15 cellular contexts compared by ENCODE assay signal in genomic region chr2:174877796-174878195, GRCh38.
"Had no signal": no experiment of that assay in that cellular context is flagged by ENCODE, and none has a peak within 500 bp of the region (broad histone marks: within the 10 kb centered on the region; RNA-seq: fewer than 3 reads in every experiment).

No MANE protein-coding gene starts in this region.

- H3K36me3 ChIP-seq: sigmoid colon had no signal

- DNase-seq: activated CD4-positive, alpha-beta T cell treated with anti-CD3 and anti-CD28 coated beads, Interleukin-2, amount 50 U/mL, for 48 hours; activated CD8-positive, alpha-beta memory T cell treated with anti-CD3 and anti-CD28 coated beads, Interleukin-2, amount 10 ng/mL, durations not matched to agents 7 days and 5 days; activated naive CD4-positive, alpha-beta T cell treated with anti-CD3 and anti-CD28 coated beads for 36 hours; activated naive CD8-positive, alpha-beta T cell treated with anti-CD3 and anti-CD28 coated beads, Interleukin-2, amount 50 U/mL, for 24 hours; activated T-cell treated with anti-CD3 and anti-CD28 coated beads, Interleukin-2, amount 50 U/mL, for 1 hour; aorta; dorsolateral prefrontal cortex; islet precursor cell; naive B cell; sigmoid colon; stimulated activated CD4-positive, alpha-beta T cell treated with anti-CD3 and anti-CD28 coated beads, Interleukin-12 subunit alpha, Interleukin-12 subunit beta, amount 100 ng/mL, for 4 hours had no signal

- H2AFZ ChIP-seq: parathyroid adenoma had no signal

- H3K27me3 Mint-ChIP-seq: activated CD8-positive, alpha-beta memory T cell treated with anti-CD3 and anti-CD28 coated beads, Interleukin-2, amount 10 ng/mL, durations not matched to agents 7 days and 5 days; activated naive CD8-positive, alpha-beta T cell treated with anti-CD3 and anti-CD28 coated beads, Interleukin-2, amount 50 U/mL, for 24 hours; stimulated activated memory B cell treated with anti-CD40 and anti-IgM and Interleukin-4, amounts not matched to agents 10 μg/mL and 1 μg/mL and 100 μg/mL, for 72 hours had no signal

- H3K27ac Mint-ChIP-seq: activated CD8-positive, alpha-beta memory T cell treated with anti-CD3 and anti-CD28 coated beads, Interleukin-2, amount 10 ng/mL, durations not matched to agents 7 days and 5 days; activated naive CD4-positive, alpha-beta T cell treated with anti-CD3 and anti-CD28 coated beads for 36 hours; activated naive CD8-positive, alpha-beta T cell treated with anti-CD3 and anti-CD28 coated beads, Interleukin-2, amount 50 U/mL, for 24 hours; activated T-helper 2 cell treated with anti-CD3 and anti-CD28 coated beads, Interferon-gamma antibody, Interleukin-2, Interleukin-4, amounts not matched to agents 10 μg/mL and 5 μg/mL and 100 μg/mL, durations not matched to agents 14 hours and 24 hours and 36 hours; stimulated activated memory B cell treated with anti-CD40 and anti-IgM and Interleukin-4, amounts not matched to agents 10 μg/mL and 1 μg/mL and 100 μg/mL, for 72 hours had no signal

- H3K9me3 ChIP-seq: sigmoid colon had no signal

- H3K36me3 Mint-ChIP-seq: activated CD8-positive, alpha-beta memory T cell treated with anti-CD3 and anti-CD28 coated beads, Interleukin-2, amount 10 ng/mL, durations not matched to agents 7 days and 5 days; naive B cell; stimulated activated memory B cell treated with anti-CD40 and anti-IgM and Interleukin-4, amounts not matched to agents 10 μg/mL and 1 μg/mL and 100 μg/mL, for 72 hours had no signal

- H3K4me3 Mint-ChIP-seq: activated CD8-positive, alpha-beta memory T cell treated with anti-CD3 and anti-CD28 coated beads, Interleukin-2, amount 10 ng/mL, durations not matched to agents 7 days and 5 days; activated naive CD4-positive, alpha-beta T cell treated with anti-CD3 and anti-CD28 coated beads for 36 hours; activated naive CD8-positive, alpha-beta T cell treated with anti-CD3 and anti-CD28 coated beads, Interleukin-2, amount 50 U/mL, for 24 hours; naive B cell; stimulated activated memory B cell treated with anti-CD40 and anti-IgM and Interleukin-4, amounts not matched to agents 10 μg/mL and 1 μg/mL and 100 μg/mL, for 72 hours had no signal

- H3K27me3 ChIP-seq: dorsolateral prefrontal cortex, sigmoid colon had no signal

- H3K4me3 ChIP-seq: lung had no signal

- ATAC-seq: activated CD8-positive, alpha-beta memory T cell treated with anti-CD3 and anti-CD28 coated beads, Interleukin-2, amount 10 ng/mL, durations not matched to agents 7 days and 5 days; activated naive CD8-positive, alpha-beta T cell treated with anti-CD3 and anti-CD28 coated beads, Interleukin-2, amount 50 U/mL, for 24 hours; stimulated activated memory B cell treated with anti-CD40 and anti-IgM and Interleukin-4, amounts not matched to agents 10 μg/mL and 1 μg/mL and 100 μg/mL, for 72 hours had no signal

- H3K27ac ChIP-seq: parathyroid adenoma, sigmoid colon had no signal

- H3K4me1 Mint-ChIP-seq: activated CD8-positive, alpha-beta memory T cell treated with anti-CD3 and anti-CD28 coated beads, Interleukin-2, amount 10 ng/mL, durations not matched to agents 7 days and 5 days; activated naive CD8-positive, alpha-beta T cell treated with anti-CD3 and anti-CD28 coated beads, Interleukin-2, amount 50 U/mL, for 24 hours; naive B cell; stimulated activated memory B cell treated with anti-CD40 and anti-IgM and Interleukin-4, amounts not matched to agents 10 μg/mL and 1 μg/mL and 100 μg/mL, for 72 hours had no signal

- H3K9me3 Mint-ChIP-seq: activated naive CD4-positive, alpha-beta T cell treated with anti-CD3 and anti-CD28 coated beads for 36 hours; activated naive CD8-positive, alpha-beta T cell treated with anti-CD3 and anti-CD28 coated beads, Interleukin-2, amount 50 U/mL, for 24 hours; activated T-helper 2 cell treated with anti-CD3 and anti-CD28 coated beads, Interferon-gamma antibody, Interleukin-2, Interleukin-4, amounts not matched to agents 10 μg/mL and 5 μg/mL and 100 μg/mL, durations not matched to agents 14 hours and 24 hours and 36 hours; naive B cell; stimulated activated memory B cell treated with anti-CD40 and anti-IgM and Interleukin-4, amounts not matched to agents 10 μg/mL and 1 μg/mL and 100 μg/mL, for 72 hours had no signal
